27 cellular contexts compared by ENCODE assay signal in genomic region chr11:8035225-8035846, GRCh38. TPM values are rescaled to one million over a fixed set of nuclear protein-coding genes. Genes with fewer than 3 reads are reported as not detected.
DNase-seq lines count a peak whose midpoint lies in the region; ATAC-seq, FAIRE-seq and TF ChIP-seq lines count a peak whose summit lies in the region.
"Had no signal": no experiment of that assay in that cellular context is flagged by ENCODE, and none has a peak within 500 bp of the region (broad histone marks: within the 10 kb centered on the region; RNA-seq: fewer than 3 reads in every experiment).

No MANE protein-coding gene starts in this region.

- intact Hi-C loops in right cardiac atrium (cut with DNase I), result no loop called here
- intact Hi-C loops in sciatic nerve (cut with DNase I), result no loop called here

- no peaks in the 10 kb centered on the region for H3K27me3 ChIP-seq in right cardiac atrium (ENCODE audit: control insufficient read depth, insufficient read depth)
- H3K27me3 ChIP-seq: MG63, right lobe of liver had no signal

- 59% methylated on average over 11 of the region's 11 CpGs for WGBS in right cardiac atrium

- H3K9me3 ChIP-seq in right cardiac atrium (ENCODE audit: control insufficient read depth, low read length), result no peaks in the 10 kb centered on the region
- H3K9me3 ChIP-seq: MG63, right lobe of liver had no signal

- peak overlapping the region; percentile 45 for H3K27ac ChIP-seq in right cardiac atrium (ENCODE audit: low read length)
- H3K27ac ChIP-seq: epithelial cell of prostate, GM23248, right lobe of liver had no signal

- no peak overlapping the region for H3K4me3 ChIP-seq in right cardiac atrium (ENCODE audit: low read length)
- H3K4me3 ChIP-seq: GM23248, K562, MG63, right lobe of liver had no signal

- ATAC-seq in right cardiac atrium (peak; percentile 69 to 84), sciatic nerve (peak; percentile 83), GM21515 (IDR thresholded peaks at IDR 0.05; ENCODE audit: unreplicated experiment) (no peak), GM19324 (IDR thresholded peaks at IDR 0.05; ENCODE audit: low FRiP score, unreplicated experiment) (no peak)
- ATAC-seq: K562, PC-3, right lobe of liver had no signal

- FAIRE-seq in HTR-8/SVneo (lab: Jason Lieb, UNC) (peak; percentile 23), GM12892 (lab: Jason Lieb, UNC) (no peak)
- FAIRE-seq: A204.1, frontal cortex, K562 had no signal

- DNase-seq in HTR-8/SVneo (ENCODE audit: insufficient read length, low spot score) (no peak), fibroblast of peridontal ligament (ENCODE audit: extremely low read depth) (peak; percentile 16), right cardiac atrium (peak; percentile 53 to 88 (median 63)), sciatic nerve (ENCODE audit: low spot score) (no peak), GM12892 (ENCODE audit: insufficient read length) (no peak), iPS-NIHi11 (ENCODE audit: low spot score) (no peak)
- DNase-seq: activated naive CD8-positive, alpha-beta T cell treated with anti-CD3 and anti-CD28 coated beads, Interleukin-2, amount 10 ng/mL, durations not matched to agents 7 days and 5 days; AML-193; CD4-positive, alpha-beta memory T cell; effector CD4-positive, alpha-beta T cell; GM23248; mesenchymal stem cell; MG63; NCI-H1417 treated with DMSO at 0.1 percent for 48 hours; NCI-H446 treated with DMSO at 0.1 percent for 48 hours; PC-3; right lobe of liver; SHP77; T1000; trophoblast cell had no signal

- no peak for TF ChIP-seq POLR2A in GM12892 (IDR thresholded peaks at IDR 0.05; ENCODE audit: low read depth, low read length)

- H3K4me1 ChIP-seq in right cardiac atrium (ENCODE audit: control insufficient read depth, insufficient read depth, low read length), result peaks cover 5% of the 10 kb centered on the region
- H3K4me1 ChIP-seq: right lobe of liver had no signal

RNA-seq across cellular contexts. Expression of gene TUB, which starts 45.7 kb away (rescaled TPM):
- total RNA-seq in right cardiac atrium (10 to 100 TPM; 24.8 to 31.2 (median 28.0) TPM), sciatic nerve (12.9 TPM)
- polyA plus RNA-seq in right cardiac atrium, result 10.0 TPM
- 0.08 TPM for polyA plus RNA-seq in GM12892 (2012; ENCODE audit: missing spikeins)
- total RNA-seq: HT-29, K562 had no signal
- polyA plus RNA-seq: K562 had no signal

RNA-seq across cellular contexts. Expression of gene EIF3F, which starts 48.2 kb away (rescaled TPM):
- total RNA-seq in right cardiac atrium, result 100 to 1,000 TPM; 152 to 175 (median 159) TPM
- polyA plus RNA-seq in right cardiac atrium, result 179 TPM
- 164 TPM for total RNA-seq in sciatic nerve
- 277 TPM for polyA plus RNA-seq in GM12892 (2012; ENCODE audit: missing spikeins)

Comparison
In these comparisons a context has a peak if more than half of its experiments do, and no peak if none do; other contexts are left out.
1. DNase-seq: peak in fibroblast of peridontal ligament (single experiment) and right cardiac atrium (3 of 3); none in HTR-8/SVneo (single experiment), sciatic nerve (single experiment), GM12892 (single experiment) and iPS-NIHi11 (single experiment).
2. ATAC-seq: peak in right cardiac atrium (2 of 2) and sciatic nerve (single experiment); none in GM21515 (single experiment) and GM19324 (single experiment).